Comparison of ENCODE assay signal across 22 cellular contexts in genomic region chr19:6685482-6685881, GRCh38. TPM values are rescaled to one million over a fixed set of nuclear protein-coding genes. Genes with fewer than 3 reads are reported as not detected.
DNase-seq lines count a peak whose midpoint lies in the region; ATAC-seq, FAIRE-seq and TF ChIP-seq lines count a peak whose summit lies in the region.
"Had no signal": no experiment of that assay in that cellular context is flagged by ENCODE, and none has a peak within 500 bp of the region (broad histone marks: within the 10 kb centered on the region; RNA-seq: fewer than 3 reads in every experiment).

No MANE protein-coding gene starts in this region.

- no peak overlapping the region for H3K27ac ChIP-seq in K562 (ENCODE audit: extremely low read depth, low read depth, low read length)
- H3K27ac ChIP-seq: GM23248 had no signal

- ATAC-seq in K562 = no peak
- ATAC-seq in activated T-helper 17 cell treated with anti-CD3 and anti-CD28 coated beads, Interleukin-2, amount 50 U/mL, for 72 hours (replicated peaks) = no peak

- no peaks in the 10 kb centered on the region for H4K20me1 ChIP-seq in K562 (replicated peaks; ENCODE audit: control insufficient read depth, insufficient read depth, low read length)

- no peaks in the 10 kb centered on the region; the same call in 1 of the 2 replicates for H3K9me3 ChIP-seq in K562 (replicated peaks; ENCODE audit: control insufficient read depth, insufficient read depth, low read depth, low read length)
- H3K9me3 ChIP-seq: BE2C, HAP-1 had no signal

- no peaks in the 10 kb centered on the region for H3K9me3 Mint-ChIP-seq in activated T-helper 17 cell treated with anti-CD3 and anti-CD28 coated beads, Interleukin-2, amount 50 U/mL, for 72 hours
- H3K9me3 Mint-ChIP-seq in activated CD4-positive, alpha-beta T cell treated with anti-CD3 and anti-CD28 coated beads, Interleukin-2, amount 10 ng/mL, durations not matched to agents 7 days and 5 days = peaks cover 7% of the 10 kb centered on the region
- H3K9me3 Mint-ChIP-seq: CD8-positive, alpha-beta memory T cell had no signal

- POLR2A ChIA-PET in K562 (lab: Yijun Ruan, JAX) = interaction anchor here (0.7 kb wide), 1 partner anchor 574 kb away, joined by 3 read pairs; no protein-coding TSS in a partner anchor
- POLR2A ChIA-PET in activated CD4-positive, alpha-beta T cell treated with anti-CD3 and anti-CD28 coated beads, Interleukin-2, amount 10 ng/mL, durations not matched to agents 7 days and 5 days (lab: Charles Lee) = no interaction called here

- in situ Hi-C loops in K562 (cut with MboI) = no loop called here

- no peak overlapping the region for H3K4me3 ChIP-seq in K562
- H3K4me3 ChIP-seq: GM23248, HAP-1 had no signal

- no peak overlapping the region for H3K4me3 Mint-ChIP-seq in activated T-helper 17 cell treated with anti-CD3 and anti-CD28 coated beads, Interleukin-2, amount 50 U/mL, for 72 hours
- H3K4me3 Mint-ChIP-seq in activated CD4-positive, alpha-beta T cell treated with anti-CD3 and anti-CD28 coated beads, Interleukin-2, amount 10 ng/mL, durations not matched to agents 7 days and 5 days = no peak overlapping the region
- H3K4me3 Mint-ChIP-seq: CD4-positive, CD25-positive, alpha-beta regulatory T cell; CD8-positive, alpha-beta memory T cell had no signal

- H3K27me3 Mint-ChIP-seq in activated T-helper 17 cell treated with anti-CD3 and anti-CD28 coated beads, Interleukin-2, amount 50 U/mL, for 72 hours = no peaks in the 10 kb centered on the region
- H3K27me3 Mint-ChIP-seq in activated CD4-positive, alpha-beta T cell treated with anti-CD3 and anti-CD28 coated beads, Interleukin-2, amount 10 ng/mL, durations not matched to agents 7 days and 5 days = peaks cover 13% of the 10 kb centered on the region
- H3K27me3 Mint-ChIP-seq: CD4-positive, CD25-positive, alpha-beta regulatory T cell had no signal

- no peak overlapping the region for H3K4me2 ChIP-seq in K562 (ENCODE audit: insufficient read depth, low read length)

- no peaks in the 10 kb centered on the region for H3K36me3 ChIP-seq in K562 (ENCODE audit: control insufficient read depth, insufficient read depth, low read length)
- H3K36me3 ChIP-seq: BE2C, HAP-1 had no signal

- DNase-seq in MV-4-11 (lab: John Stamatoyannopoulos, UW) (peak; percentile 29), K562 (ENCODE audit: extremely low read depth in 1 of 4, low spot score in 3 of 4) (no peak), posterior vena cava (ENCODE audit: low spot score) (peak; percentile 2), GM10266 (ENCODE audit: extremely low spot score) (no peak)
- no peak for DNase-seq in activated CD4-positive, alpha-beta T cell treated with anti-CD3 and anti-CD28 coated beads, Interleukin-2, amount 10 ng/mL, durations not matched to agents 7 days and 5 days
- DNase-seq: ACHN; BE2C; C1 segment of cervical spinal cord; CD4-positive, CD25-positive, alpha-beta regulatory T cell; COR-L47; DMS 273 treated with DMSO at 0.1 percent for 48 hours; DMS53; DND-41; EL; GM23248 had no signal

- no peak for TF ChIP-seq RAD21 in K562 (CRISPR knock-in tag; conservative IDR thresholded peaks at IDR 0.05 in 1 of 2, IDR thresholded peaks at IDR 0.05 in 1 of 2)

- H3K79me2 ChIP-seq in K562 (ENCODE audit: control insufficient read depth, insufficient read depth, low read length) = no peaks in the 10 kb centered on the region

- no peak for TF ChIP-seq EP300 in K562 (IDR thresholded peaks at IDR 0.05; ENCODE audit: low read length)

- BruUV-seq in K562 (replicated peaks; lab: Mats Ljungman, UMichigan) = no TSS peak

- no peaks in the 10 kb centered on the region for H3K27me3 ChIP-seq in K562 (ENCODE audit: control insufficient read depth in 2 of 2, insufficient read depth in 2 of 2, low read length in 2 of 2)
- H3K27me3 ChIP-seq: BE2C had no signal

- H2AFZ ChIP-seq in K562 (ENCODE audit: low read depth, low read length) = no peak overlapping the region
- H2AFZ ChIP-seq: GM23248 had no signal

- FAIRE-seq in K562 (lab: Jason Lieb, UNC) = no peak
- FAIRE-seq: A204.1, GM12891, GM19239 had no signal

- no peak overlapping the region for H3K9ac ChIP-seq in K562 (ENCODE audit: insufficient read depth in 1 of 2, low read depth in 2 of 2, low read length in 2 of 2)
- H3K9ac ChIP-seq: GM23248 had no signal

- no peaks in the 10 kb centered on the region for H3K9me1 ChIP-seq in K562 (ENCODE audit: control insufficient read depth, insufficient read depth, low read length)

- H3K4me1 Mint-ChIP-seq in activated T-helper 17 cell treated with anti-CD3 and anti-CD28 coated beads, Interleukin-2, amount 50 U/mL, for 72 hours = peaks cover 8% of the 10 kb centered on the region
- peaks cover 2% of the 10 kb centered on the region for H3K4me1 Mint-ChIP-seq in activated CD4-positive, alpha-beta T cell treated with anti-CD3 and anti-CD28 coated beads, Interleukin-2, amount 10 ng/mL, durations not matched to agents 7 days and 5 days

- intact Hi-C loops in K562 (cut with micrococcal nuclease) = no loop called here
- intact Hi-C loops in posterior vena cava (cut with DNase I) = no loop called here

- TF ChIP-seq CTCF in K562 (IDR thresholded peaks at IDR 0.05 in 2 of 3, conservative IDR thresholded peaks at IDR 0.05 in 1 of 3; ENCODE audit: insufficient read depth in 2 of 3, low read depth in 1 of 3, low read length in 3 of 3) = no peak
- no peak for TF ChIP-seq CTCF in GM10266 (IDR thresholded peaks at IDR 0.05; ENCODE audit: control insufficient read depth, insufficient read depth, low read depth, missing control alignments)

- CTCF ChIA-PET in K562 (lab: Yijun Ruan, JAX; ENCODE audit: low intra/inter-chr PET ratio) = no interaction called here
- CTCF ChIA-PET in activated CD4-positive, alpha-beta T cell treated with anti-CD3 and anti-CD28 coated beads, Interleukin-2, amount 10 ng/mL, durations not matched to agents 7 days and 5 days (lab: Charles Lee) = interaction anchor here (0.9 kb wide), 1 partner anchor 18 kb away, joined by 3 read pairs; no protein-coding TSS in a partner anchor

- H3K4me1 ChIP-seq in K562 (replicated peaks in 1 of 2; ENCODE audit: control insufficient read depth in 2 of 2, insufficient read depth in 2 of 2, low read length in 2 of 2) = peaks cover 0 to 16% of the 10 kb centered on the region in 2 experiments; a peak in 3 of 5 replicates
- H3K4me1 ChIP-seq: BE2C, HAP-1 had no signal

- H3K36me3 Mint-ChIP-seq in activated T-helper 17 cell treated with anti-CD3 and anti-CD28 coated beads, Interleukin-2, amount 50 U/mL, for 72 hours (ENCODE audit: low read depth) = no peaks in the 10 kb centered on the region
- no peaks in the 10 kb centered on the region for H3K36me3 Mint-ChIP-seq in activated CD4-positive, alpha-beta T cell treated with anti-CD3 and anti-CD28 coated beads, Interleukin-2, amount 10 ng/mL, durations not matched to agents 7 days and 5 days (ENCODE audit: low read depth)
- H3K36me3 Mint-ChIP-seq: CD4-positive, CD25-positive, alpha-beta regulatory T cell; CD8-positive, alpha-beta memory T cell had no signal

- no peak for TF ChIP-seq POLR2A in K562 (conservative IDR thresholded peaks at IDR 0.05)

- H3K27ac Mint-ChIP-seq in activated T-helper 17 cell treated with anti-CD3 and anti-CD28 coated beads, Interleukin-2, amount 50 U/mL, for 72 hours = no peak overlapping the region
- no peak overlapping the region for H3K27ac Mint-ChIP-seq in activated CD4-positive, alpha-beta T cell treated with anti-CD3 and anti-CD28 coated beads, Interleukin-2, amount 10 ng/mL, durations not matched to agents 7 days and 5 days

- 33% methylated on average over 4 of the region's 4 CpGs for WGBS in K562 (ENCODE audit: insufficient coverage, low coverage, missing lambda C conversion rate)

RNA-seq across cellular contexts. Expression of gene TNFSF14, which starts 15.5 kb away (rescaled TPM):
- total RNA-seq in K562 (2011; cell fraction: chromatin; rRNA removed; ENCODE audit: low replicate concordance) = 0.26 and 0.42 TPM in 2 replicates
- total RNA-seq in K562 (2011; cell fraction: nucleolus; rRNA removed) = 0.39 and 0.50 TPM in 2 replicates
- 0.15 and 0.76 TPM in 2 replicates for total RNA-seq in K562 (2011; cell fraction: nucleoplasm; rRNA removed)
- 0.08 TPM in 1 of 2 replicates, not detected in the other for total RNA-seq in K562 (2014; rRNA removed)
- total RNA-seq in K562 (2014; rRNA removed; fragmentation: Illumina TruSeq; extraction: Trizol) = 0.04 and 0.06 TPM in 2 replicates
- total RNA-seq in K562 (2015; rRNA removed; fragmentation: Illumina TruSeq; extraction: Trizol) = 0.04 and 0.07 TPM in 2 replicates
- total RNA-seq in K562 (2021) = 0.20 and 0.42 TPM in 2 replicates
- polyA plus RNA-seq in K562 (2011; rRNA removed) = 0.32 and 0.38 TPM in 2 replicates
- 0.55 and 0.59 TPM in 2 replicates for polyA plus RNA-seq in K562 (2011; cell fraction: cytosol; rRNA removed)
- 0.27 and 0.34 TPM in 2 replicates for polyA plus RNA-seq in K562 (2011; cell fraction: nucleus; rRNA removed)
- 0.20 and 0.26 TPM in 2 replicates for polyA plus RNA-seq in K562 (2012)
- polyA plus RNA-seq in K562 (2014; fragmentation: Illumina TruSeq; extraction: Trizol) = 0.12 and 0.15 TPM in 2 replicates
- under 1 TPM; 0.01 to 0.04 TPM for polyA plus RNA-seq in K562 (2014; fragmentation: Nextera tagmentation; extraction: Ambion mirVana)
- polyA plus RNA-seq in K562 (2014; rRNA removed) = not detected in 2 replicates
- 0.74 and 0.87 TPM in 2 replicates for polyA minus RNA-seq in K562 (2011; rRNA and poly(A)+ RNA removed)
- polyA minus RNA-seq in K562 (2011; cell fraction: cytosol; rRNA and poly(A)+ RNA removed) = 0.29 TPM in 1 of 2 replicates, not detected in the other
- 0.11 and 0.13 TPM in 2 replicates for polyA minus RNA-seq in K562 (2011; cell fraction: nucleus; rRNA and poly(A)+ RNA removed)
- total RNA-seq in posterior vena cava = 1 to 10 TPM; 1.4 to 1.6 TPM
- total RNA-seq in activated T-helper 17 cell treated with anti-CD3 and anti-CD28 coated beads, Interleukin-2, amount 50 U/mL, for 72 hours = 10 to 100 TPM; 13.5 to 48.5 TPM
- 10 to 100 TPM; 20.2 to 20.8 TPM for total RNA-seq in activated CD4-positive, alpha-beta T cell treated with anti-CD3 and anti-CD28 coated beads, Interleukin-2, amount 10 ng/mL, durations not matched to agents 7 days and 5 days
- total RNA-seq: G401, GM23248 had no signal
- polyA plus RNA-seq: GM23248 had no signal

RNA-seq across cellular contexts. Expression of gene C3, which starts 35.0 kb away (rescaled TPM):
- 19.5 and 33.3 TPM in 2 replicates for total RNA-seq in K562 (2011; cell fraction: chromatin; rRNA removed; ENCODE audit: low replicate concordance)
- total RNA-seq in K562 (2011; cell fraction: nucleolus; rRNA removed) = 14.5 and 17.5 TPM in 2 replicates
- 15.2 and 15.6 TPM in 2 replicates for total RNA-seq in K562 (2011; cell fraction: nucleoplasm; rRNA removed)
- total RNA-seq in K562 (2014; rRNA removed) = 0.59 and 2.0 TPM in 2 replicates
- 1.1 and 1.5 TPM in 2 replicates for total RNA-seq in K562 (2014; rRNA removed; fragmentation: Illumina TruSeq; extraction: Trizol)
- 2.1 and 2.2 TPM in 2 replicates for total RNA-seq in K562 (2015; rRNA removed; fragmentation: Illumina TruSeq; extraction: Trizol)
- total RNA-seq in K562 (2021) = 8.0 and 10.6 TPM in 2 replicates
- 9.1 and 40.9 TPM in 2 replicates for polyA plus RNA-seq in K562 (2011; rRNA removed)
- 9.2 and 36.7 TPM in 2 replicates for polyA plus RNA-seq in K562 (2011; cell fraction: cytosol; rRNA removed)
- polyA plus RNA-seq in K562 (2011; cell fraction: nucleus; rRNA removed) = 23.7 and 50.5 TPM in 2 replicates
- polyA plus RNA-seq in K562 (2012) = 7.4 and 20.1 TPM in 2 replicates
- 2.4 and 4.3 TPM in 2 replicates for polyA plus RNA-seq in K562 (2014; fragmentation: Illumina TruSeq; extraction: Trizol)
- 1 to 10 TPM; 1.2 to 2.2 TPM for polyA plus RNA-seq in K562 (2014; fragmentation: Nextera tagmentation; extraction: Ambion mirVana)
- 2.5 and 5.4 TPM in 2 replicates for polyA plus RNA-seq in K562 (2014; rRNA removed)
- polyA minus RNA-seq in K562 (2011; rRNA and poly(A)+ RNA removed) = 6.5 and 24.5 TPM in 2 replicates
- 23.9 and 64.6 TPM in 2 replicates for polyA minus RNA-seq in K562 (2011; cell fraction: cytosol; rRNA and poly(A)+ RNA removed)
- polyA minus RNA-seq in K562 (2011; cell fraction: nucleus; rRNA and poly(A)+ RNA removed) = 16.2 and 39.1 TPM in 2 replicates
- 1,000 to 10,000 TPM in 1 of 2 donors, 100 to 1,000 TPM in 1; 929 to 2,763 TPM for total RNA-seq in posterior vena cava
- total RNA-seq in activated T-helper 17 cell treated with anti-CD3 and anti-CD28 coated beads, Interleukin-2, amount 50 U/mL, for 72 hours = 1 to 10 TPM in 1 of 2 donors, under 1 TPM in 1; 0.99 to 4.3 TPM
- total RNA-seq in activated CD4-positive, alpha-beta T cell treated with anti-CD3 and anti-CD28 coated beads, Interleukin-2, amount 10 ng/mL, durations not matched to agents 7 days and 5 days = not detected
- total RNA-seq: CD4-positive, CD25-positive, alpha-beta regulatory T cell had no signal
- polyA plus RNA-seq: CD4-positive, CD25-positive, alpha-beta regulatory T cell; CD8-positive, alpha-beta memory T cell had no signal

RNA-seq across cellular contexts. Expression of gene GPR108, which starts 51.9 kb away (rescaled TPM):
- total RNA-seq in K562 (2011; cell fraction: chromatin; rRNA removed; ENCODE audit: low replicate concordance) = 45.9 and 112 TPM in 2 replicates
- total RNA-seq in K562 (2011; cell fraction: nucleolus; rRNA removed) = 96.6 and 107 TPM in 2 replicates
- total RNA-seq in K562 (2011; cell fraction: nucleoplasm; rRNA removed) = 72.1 and 74.9 TPM in 2 replicates
- total RNA-seq in K562 (2014; rRNA removed) (23.8 and 33.5 TPM in 2 replicates), K562 (2014; rRNA removed; fragmentation: Illumina TruSeq; extraction: Trizol) (12.3 and 16.4 TPM in 2 replicates), K562 (2015; rRNA removed; fragmentation: Illumina TruSeq; extraction: Trizol) (21.9 and 24.4 TPM in 2 replicates), K562 (2021) (31.1 and 33.1 TPM in 2 replicates), posterior vena cava (10 to 100 TPM; 39.3 to 43.4 TPM)
- polyA plus RNA-seq in K562 (2011; rRNA removed) (29.8 and 46.5 TPM in 2 replicates), K562 (2014; fragmentation: Illumina TruSeq; extraction: Trizol) (32.3 and 33.2 TPM in 2 replicates), K562 (2014; fragmentation: Nextera tagmentation; extraction: Ambion mirVana) (1 to 10 TPM; 2.4 to 6.1 TPM), K562 (2014; rRNA removed) (32.9 and 36.4 TPM in 2 replicates)
- 43.8 and 51.1 TPM in 2 replicates for polyA plus RNA-seq in K562 (2011; cell fraction: cytosol; rRNA removed)
- 180 and 195 TPM in 2 replicates for polyA plus RNA-seq in K562 (2011; cell fraction: nucleus; rRNA removed)
- 29.9 and 65.7 TPM in 2 replicates for polyA plus RNA-seq in K562 (2012)
- 22.3 and 35.9 TPM in 2 replicates for polyA minus RNA-seq in K562 (2011; rRNA and poly(A)+ RNA removed)
- 21.0 and 22.6 TPM in 2 replicates for polyA minus RNA-seq in K562 (2011; cell fraction: cytosol; rRNA and poly(A)+ RNA removed)
- 18.7 and 34.9 TPM in 2 replicates for polyA minus RNA-seq in K562 (2011; cell fraction: nucleus; rRNA and poly(A)+ RNA removed)
- total RNA-seq in activated T-helper 17 cell treated with anti-CD3 and anti-CD28 coated beads, Interleukin-2, amount 50 U/mL, for 72 hours = 10 to 100 TPM; 49.8 to 64.7 TPM
- total RNA-seq in activated CD4-positive, alpha-beta T cell treated with anti-CD3 and anti-CD28 coated beads, Interleukin-2, amount 10 ng/mL, durations not matched to agents 7 days and 5 days = 10 to 100 TPM; 64.6 TPM

RNA-seq across cellular contexts. Expression of gene TRIP10, which starts 54.0 kb away (rescaled TPM):
- total RNA-seq in K562 (2011; cell fraction: chromatin; rRNA removed; ENCODE audit: low replicate concordance) = 67.3 and 119 TPM in 2 replicates
- total RNA-seq in K562 (2011; cell fraction: nucleolus; rRNA removed) = 65.3 and 66.5 TPM in 2 replicates
- 53.5 and 66.7 TPM in 2 replicates for total RNA-seq in K562 (2011; cell fraction: nucleoplasm; rRNA removed)
- total RNA-seq in K562 (2014; rRNA removed) (57.4 and 61.8 TPM in 2 replicates), K562 (2014; rRNA removed; fragmentation: Illumina TruSeq; extraction: Trizol) (23.6 and 29.4 TPM in 2 replicates), K562 (2015; rRNA removed; fragmentation: Illumina TruSeq; extraction: Trizol) (34.6 and 36.1 TPM in 2 replicates), K562 (2021) (59.1 and 63.2 TPM in 2 replicates), posterior vena cava (10 to 100 TPM; 83.2 to 92.6 TPM)
- polyA plus RNA-seq in K562 (2011; rRNA removed) (29.1 and 39.3 TPM in 2 replicates), K562 (2014; fragmentation: Illumina TruSeq; extraction: Trizol) (56.2 and 56.7 TPM in 2 replicates), K562 (2014; fragmentation: Nextera tagmentation; extraction: Ambion mirVana) (1 to 10 TPM; 1.2 to 2.7 TPM), K562 (2014; rRNA removed) (66.6 and 66.8 TPM in 2 replicates)
- polyA plus RNA-seq in K562 (2011; cell fraction: cytosol; rRNA removed) = 22.8 and 30.6 TPM in 2 replicates
- 113 and 133 TPM in 2 replicates for polyA plus RNA-seq in K562 (2011; cell fraction: nucleus; rRNA removed)
- polyA plus RNA-seq in K562 (2012) = 47.5 and 50.8 TPM in 2 replicates
- 17.1 and 20.3 TPM in 2 replicates for polyA minus RNA-seq in K562 (2011; rRNA and poly(A)+ RNA removed)
- 18.3 and 21.0 TPM in 2 replicates for polyA minus RNA-seq in K562 (2011; cell fraction: cytosol; rRNA and poly(A)+ RNA removed)
- polyA minus RNA-seq in K562 (2011; cell fraction: nucleus; rRNA and poly(A)+ RNA removed) = 21.3 and 30.1 TPM in 2 replicates
- 10 to 100 TPM; 38.0 to 99.4 TPM for total RNA-seq in activated T-helper 17 cell treated with anti-CD3 and anti-CD28 coated beads, Interleukin-2, amount 50 U/mL, for 72 hours
- total RNA-seq in activated CD4-positive, alpha-beta T cell treated with anti-CD3 and anti-CD28 coated beads, Interleukin-2, amount 10 ng/mL, durations not matched to agents 7 days and 5 days = 10 to 100 TPM; 11.1 to 11.2 TPM

Comparison
In these comparisons a context has a peak if more than half of its experiments do, and no peak if none do; other contexts are left out.
1. DNase-seq: peak in MV-4-11 (single experiment) and posterior vena cava (single experiment); none in K562 (0 of 4), GM10266 (single experiment) and activated CD4-positive, alpha-beta T cell treated with anti-CD3 and anti-CD28 coated beads, Interleukin-2, amount 10 ng/mL, durations not matched to agents 7 days and 5 days (single experiment).
2. RNA of gene TNFSF14, which starts 15.5 kb away (total RNA-seq): 13.5 to 48.5 TPM in activated T-helper 17 cell treated with anti-CD3 and anti-CD28 coated beads, Interleukin-2, amount 50 U/mL, for 72 hours and 20.2 to 20.8 TPM in activated CD4-positive, alpha-beta T cell treated with anti-CD3 and anti-CD28 coated beads, Interleukin-2, amount 10 ng/mL, durations not matched to agents 7 days and 5 days; 1.4 to 1.6 TPM in posterior vena cava and 0.04 to 0.76 TPM in K562; every median in the first group is over 4 times any median in the second.
3. RNA of gene C3, which starts 35.0 kb away (total RNA-seq): 929 to 2,763 TPM in posterior vena cava; 0.99 to 4.3 TPM in activated T-helper 17 cell treated with anti-CD3 and anti-CD28 coated beads, Interleukin-2, amount 50 U/mL, for 72 hours, 0.59 to 33.3 TPM in K562 and not detected in activated CD4-positive, alpha-beta T cell treated with anti-CD3 and anti-CD28 coated beads, Interleukin-2, amount 10 ng/mL, durations not matched to agents 7 days and 5 days; every median in the first group is over 10 times any median in the second.